In the genomic region with DNA sequence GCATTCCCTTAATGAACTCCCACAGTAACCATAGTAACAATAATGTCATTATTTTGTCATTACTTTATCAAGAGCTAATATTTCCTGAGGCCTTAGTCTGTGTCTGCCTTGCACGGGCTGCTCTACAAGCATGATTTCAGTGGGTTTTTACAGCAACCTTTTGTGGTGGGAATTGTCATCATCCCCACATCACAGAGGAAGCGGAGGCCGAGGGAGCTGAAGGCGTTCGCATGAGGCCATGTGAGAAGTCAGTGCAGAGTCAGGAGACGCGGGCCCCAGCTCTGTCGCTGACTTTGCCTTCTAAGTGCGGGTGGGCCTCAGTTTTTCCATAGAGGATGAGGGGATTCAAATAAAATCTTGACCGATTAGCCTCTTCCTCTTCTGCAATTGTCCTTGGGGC, we compare ENCODE assay signal across 32 cellular contexts. TPM values are rescaled to one million over a fixed set of nuclear protein-coding genes. Genes with fewer than 3 reads are reported as not detected.
"Had no signal": no experiment of that assay in that cellular context is flagged by ENCODE, and none has a peak within 500 bp of the region (broad histone marks: within the 10 kb centered on the region; RNA-seq: fewer than 3 reads in every experiment).

No MANE protein-coding gene starts in this region.

- H3K4me3 ChIP-seq: coronary artery, esophagus muscularis mucosa, gastroesophageal sphincter, heart left ventricle, hepatocyte, left lung, mucosa of descending colon, prostate gland, right atrium auricular region, sigmoid colon, thoracic aorta, tibial nerve, upper lobe of left lung had no signal

- H3K27ac ChIP-seq: coronary artery, esophagus muscularis mucosa, foreskin keratinocyte, gastroesophageal sphincter, heart left ventricle, hepatocyte, left lung, prostate gland, right atrium auricular region, sigmoid colon, thoracic aorta, tibial nerve, upper lobe of left lung had no signal

- H3K4me1 ChIP-seq: esophagus muscularis mucosa, foreskin keratinocyte, gastroesophageal sphincter, heart left ventricle, left lung, prostate gland, right atrium auricular region, sigmoid colon, tibial nerve had no signal

- H3K36me3 Mint-ChIP-seq: mesothelial cell of epicardium; naive B cell; natural killer cell treated with Interleukin-12 subunit alpha and Interleukin-12 subunit beta and Interleukin-15 and Interleukin-18, amount 100 ng/mL, for 72 hours had no signal

- H3K27ac Mint-ChIP-seq: mesothelial cell of epicardium; natural killer cell treated with Interleukin-12 subunit alpha and Interleukin-12 subunit beta and Interleukin-15 and Interleukin-18, amount 100 ng/mL, for 72 hours had no signal

- H3K4me2 ChIP-seq: hepatocyte had no signal

- FAIRE-seq: endothelial cell of umbilical vein, kidney, urothelium cell line had no signal

- H3K36me3 ChIP-seq: esophagus muscularis mucosa, gastroesophageal sphincter, heart left ventricle, left lung, prostate gland, right atrium auricular region, sigmoid colon, thoracic aorta, tibial nerve, upper lobe of left lung had no signal

- H2AFZ ChIP-seq: hepatocyte had no signal

- H3K4me3 Mint-ChIP-seq: mesothelial cell of epicardium; naive B cell; natural killer cell treated with Interleukin-12 subunit alpha and Interleukin-12 subunit beta and Interleukin-15 and Interleukin-18, amount 100 ng/mL, for 72 hours; neural crest cell had no signal

- H3K4me1 Mint-ChIP-seq: mesothelial cell of epicardium, neural crest cell had no signal

- H3K79me2 ChIP-seq: hepatocyte had no signal

- ATAC-seq: foreskin keratinocyte; gastroesophageal sphincter; heart left ventricle; left lung; mucosa of descending colon; natural killer cell treated with Interleukin-12 subunit alpha and Interleukin-12 subunit beta and Interleukin-15 and Interleukin-18, amount 100 ng/mL, for 72 hours had no signal

- DNase-seq: dermis blood vessel endothelial cell; effector memory CD4-positive, alpha-beta T cell; foreskin keratinocyte; heart left ventricle; kidney; mesenchymal stem cell; mucosa of descending colon; naive B cell; sigmoid colon; stimulated activated CD4-positive, alpha-beta T cell treated with anti-CD3 and anti-CD28 coated beads, Interleukin-4, amount 100 ng/mL, for 4 hours; stimulated activated naive CD4-positive, alpha-beta T cell; substantia nigra; upper lobe of left lung had no signal

- H3K9me3 ChIP-seq: esophagus muscularis mucosa, gastroesophageal sphincter, heart left ventricle, left lung, mucosa of descending colon, prostate gland, right atrium auricular region, sigmoid colon, thoracic aorta, tibial nerve, upper lobe of left lung had no signal

- H3K27me3 ChIP-seq: hepatocyte, right atrium auricular region, upper lobe of left lung had no signal

- H3K9me3 Mint-ChIP-seq: mesothelial cell of epicardium; naive B cell; natural killer cell treated with Interleukin-12 subunit alpha and Interleukin-12 subunit beta and Interleukin-15 and Interleukin-18, amount 100 ng/mL, for 72 hours; neural crest cell had no signal

RNA-seq across cellular contexts. Expression of a gene that starts 2.4 kb away (rescaled TPM):
- total RNA-seq: dermis blood vessel endothelial cell; endothelial cell of umbilical vein; epithelial cell of proximal tubule; esophagus muscularis mucosa; fibroblast of lung; gastroesophageal sphincter; heart left ventricle; kidney; left lung; lung microvascular endothelial cell; mucosa of descending colon; natural killer cell treated with Interleukin-12 subunit alpha and Interleukin-12 subunit beta and Interleukin-15 and Interleukin-18, amount 100 ng/mL, for 72 hours; neural crest cell; osteocyte; right atrium auricular region; sigmoid colon; skeletal muscle tissue; tibial nerve had no signal
- polyA plus RNA-seq: endothelial cell of umbilical vein, fibroblast of lung, heart left ventricle, sigmoid colon had no signal

RNA-seq across cellular contexts. Expression of a gene that starts 25.6 kb away (rescaled TPM):
- total RNA-seq: endothelial cell of umbilical vein, lung microvascular endothelial cell, neural crest cell, osteocyte, skeletal muscle tissue had no signal
- polyA plus RNA-seq: endothelial cell of umbilical vein had no signal

RNA-seq across cellular contexts. Expression of a gene that starts 39.8 kb away (rescaled TPM):
- total RNA-seq: dermis blood vessel endothelial cell; endothelial cell of umbilical vein; epithelial cell of proximal tubule; fibroblast of lung; foreskin keratinocyte; lung microvascular endothelial cell; mesothelial cell of epicardium; natural killer cell treated with Interleukin-12 subunit alpha and Interleukin-12 subunit beta and Interleukin-15 and Interleukin-18, amount 100 ng/mL, for 72 hours; neural crest cell; osteocyte had no signal
- polyA plus RNA-seq: endothelial cell of umbilical vein, fibroblast of lung, foreskin keratinocyte, hepatocyte had no signal

RNA-seq across cellular contexts. Expression of a gene that starts 40.3 kb away (rescaled TPM):
- total RNA-seq: dermis blood vessel endothelial cell; endothelial cell of umbilical vein; epithelial cell of proximal tubule; esophagus muscularis mucosa; heart left ventricle; hepatocyte; kidney; lung microvascular endothelial cell; mucosa of descending colon; natural killer cell treated with Interleukin-12 subunit alpha and Interleukin-12 subunit beta and Interleukin-15 and Interleukin-18, amount 100 ng/mL, for 72 hours; osteocyte; right atrium auricular region; sigmoid colon; skeletal muscle tissue; tibial nerve; upper lobe of left lung had no signal
- polyA plus RNA-seq: endothelial cell of umbilical vein, heart left ventricle had no signal

RNA-seq across cellular contexts. Expression of a gene that starts 45.4 kb away (rescaled TPM):
- total RNA-seq: dermis blood vessel endothelial cell; endothelial cell of umbilical vein; epithelial cell of proximal tubule; esophagus muscularis mucosa; fibroblast of lung; foreskin keratinocyte; gastroesophageal sphincter; heart left ventricle; hepatocyte; kidney; left lung; lung microvascular endothelial cell; mesothelial cell of epicardium; mucosa of descending colon; natural killer cell treated with Interleukin-12 subunit alpha and Interleukin-12 subunit beta and Interleukin-15 and Interleukin-18, amount 100 ng/mL, for 72 hours; neural crest cell; osteocyte; right atrium auricular region; sigmoid colon; skeletal muscle tissue; thoracic aorta; tibial nerve; upper lobe of left lung had no signal
- polyA plus RNA-seq: endothelial cell of umbilical vein, fibroblast of lung, foreskin keratinocyte, heart left ventricle, hepatocyte, sigmoid colon had no signal
